ENCODE assay signal across 8 cellular contexts in the genomic region with DNA sequence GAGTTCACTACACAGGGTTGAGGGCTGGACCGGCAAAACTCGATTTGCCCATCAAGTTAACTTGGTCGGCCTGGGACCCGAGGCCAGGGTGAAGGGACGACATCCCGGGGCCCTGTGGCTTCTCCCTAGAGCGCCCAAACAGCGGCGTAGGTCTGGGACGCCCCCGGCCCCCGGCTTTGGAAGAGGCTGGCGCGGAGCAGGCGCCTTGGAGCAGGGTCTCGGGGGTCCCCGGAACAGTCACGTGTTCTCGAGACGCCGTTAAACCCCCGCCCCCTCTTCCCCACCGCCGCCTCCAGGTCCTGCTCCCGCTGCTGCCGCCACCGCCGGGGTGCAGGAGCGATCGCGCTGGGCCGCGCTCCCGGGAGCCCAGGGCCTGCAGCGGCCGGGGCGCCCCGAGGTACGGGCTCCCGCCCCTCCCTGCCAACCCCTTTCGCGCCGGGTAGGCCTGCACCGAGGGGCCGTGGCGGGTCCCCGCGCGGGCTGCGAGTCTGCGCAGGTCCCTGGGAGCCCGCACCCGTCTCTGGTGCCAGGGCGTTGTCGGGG. TPM values are rescaled to one million over a fixed set of nuclear protein-coding genes. Genes with fewer than 3 reads are reported as not detected.
DNase-seq lines count a peak whose midpoint lies in the region; ATAC-seq, FAIRE-seq and TF ChIP-seq lines count a peak whose summit lies in the region.

A gene (plus strand): TSS at position 289 of the 543 bp plus-strand sequence. CDS start 6,382 bp downstream, outside the sequence.

- intact Hi-C loops in CD4-positive, alpha-beta T cell (cut with DNase I, micrococcal nuclease) = no loop called here

- CTCF ChIA-PET in CD4-positive, alpha-beta T cell (lab: Charles Lee) = no interaction called here

- FAIRE-seq in H54 (lab: Jason Lieb, UNC) = no peak

- H3K27me3 Mint-ChIP-seq in progenitor cell of endocrine pancreas = peaks cover 50% of the 10 kb centered on the region
- H3K27me3 Mint-ChIP-seq in CD4-positive, alpha-beta T cell = peaks cover 56% of the 10 kb centered on the region

- peak within 1 kb of the TSS; percentile 78 for H3K4me3 Mint-ChIP-seq in progenitor cell of endocrine pancreas (ENCODE audit: low read depth)
- H3K4me3 Mint-ChIP-seq in CD4-positive, alpha-beta T cell = no peak within 1 kb of the TSS

- H3K9me3 Mint-ChIP-seq in progenitor cell of endocrine pancreas (ENCODE audit: low read depth) = no peaks in the 10 kb centered on the region
- no peaks in the 10 kb centered on the region for H3K9me3 Mint-ChIP-seq in CD4-positive, alpha-beta T cell

- DNase-seq in Ammon's horn (ENCODE audit: low spot score) (peak; percentile 2), astrocyte of the spinal cord (ENCODE audit: low read depth, low spot score) (no peak), progenitor cell of endocrine pancreas (ENCODE audit: low spot score, unreplicated experiment) (peak; percentile 26), H54 (ENCODE audit: insufficient read length, low spot score) (no peak)
- no peak for DNase-seq in CD4-positive, alpha-beta T cell

- no peak within 1 kb of the TSS for H3K27ac Mint-ChIP-seq in progenitor cell of endocrine pancreas
- H3K27ac Mint-ChIP-seq in CD4-positive, alpha-beta T cell = no peak within 1 kb of the TSS

- H3K4me3 ChIP-seq in astrocyte of the spinal cord (ENCODE audit: low read depth, low read length) (peak within 1 kb of the TSS; percentile 38), iPS-11a (ENCODE audit: low read depth, low read length) (peak within 1 kb of the TSS; percentile 61)

- POLR2A ChIA-PET in CD4-positive, alpha-beta T cell (lab: Charles Lee) = no interaction called here

- in situ Hi-C loops in astrocyte of the spinal cord (cut with HindIII; ENCODE audit: low sequenced_read_pairs) = no loop called here

- TF ChIP-seq CTCF in astrocyte of the spinal cord (IDR thresholded peaks at IDR 0.05; ENCODE audit: low read depth, low read length) (no peak), progenitor cell of endocrine pancreas (IDR thresholded peaks at IDR 0.05; ENCODE audit: unreplicated experiment) (no peak)
- no peak for TF ChIP-seq CTCF in CD4-positive, alpha-beta T cell (IDR thresholded peaks at IDR 0.05)

- ATAC-seq in GM18909 (IDR thresholded peaks at IDR 0.05; ENCODE audit: poor library complexity, unreplicated experiment) = no peak
- ATAC-seq in CD4-positive, alpha-beta T cell (ENCODE audit: poor library complexity) = no peak
- no peak for ATAC-seq in GM19035 (IDR thresholded peaks at IDR 0.05; ENCODE audit: unreplicated experiment)

- no peak for TF ChIP-seq POLR2A in H54 (IDR thresholded peaks at IDR 0.05; ENCODE audit: low read depth, low read length)

- no peaks in the 10 kb centered on the region for H3K36me3 Mint-ChIP-seq in progenitor cell of endocrine pancreas (ENCODE audit: insufficient read depth)
- H3K36me3 Mint-ChIP-seq in CD4-positive, alpha-beta T cell (ENCODE audit: low read depth) = no peaks in the 10 kb centered on the region

- H3K4me1 Mint-ChIP-seq in progenitor cell of endocrine pancreas (ENCODE audit: low read depth) = peaks cover 4% of the 10 kb centered on the region
- H3K4me1 Mint-ChIP-seq in CD4-positive, alpha-beta T cell (ENCODE audit: low read depth) = no peaks in the 10 kb centered on the region

- H3K9me3 ChIP-seq in CD4-positive, alpha-beta T cell (ENCODE audit: control insufficient read depth, low read length) = no peaks in the 10 kb centered on the region

- peaks cover 38% of the 10 kb centered on the region for H3K27me3 ChIP-seq in CD4-positive, alpha-beta T cell (ENCODE audit: control insufficient read depth, insufficient read depth, low read length)

- no peak within 1 kb of the TSS for H3K27ac ChIP-seq in CD4-positive, alpha-beta T cell (ENCODE audit: low read depth, low read length)

RNA-seq across cellular contexts. Expression of the gene that starts here (rescaled TPM):
- total RNA-seq in progenitor cell of endocrine pancreas = 1.1 and 1.5 TPM in 2 replicates
- total RNA-seq in CD4-positive, alpha-beta T cell = not detected

Comparison
In these comparisons a context has a peak if more than half of its experiments do, and no peak if none do; other contexts are left out.
1. DNase-seq: peak in Ammon's horn (single experiment) and progenitor cell of endocrine pancreas (single experiment); none in astrocyte of the spinal cord (single experiment), CD4-positive, alpha-beta T cell (0 of 10) and H54 (single experiment).